1 cellular context compared by ENCODE assay signal in genomic region chr6:17428595-17429120, GRCh38.
TF ChIP-seq lines count a peak whose summit lies in the region.

No MANE protein-coding gene starts in this region.

TF ChIP-seq in HEK293, 187 proteins besides CTCF, POLR2A, EP300 and RAD21 (continued from another document):
- TF ChIP-seq ZNF518A (tag by site-specific recombination; conservative IDR thresholded peaks at IDR 0.05; ENCODE audit: low read depth), result 0 out of 2 replicates have a peak, but pooled peaks have one; percentile 18
- 0 out of 2 replicates have a peak, but pooled peaks have one; percentile 25 for TF ChIP-seq ZNF692 (tag by site-specific recombination; IDR thresholded peaks at IDR 0.05)
- TF ChIP-seq PRDM6 (tag by site-specific recombination; IDR thresholded peaks at IDR 0.05), result peak; percentile 40
- TF ChIP-seq ZSCAN23 (tag by site-specific recombination; IDR thresholded peaks at IDR 0.05), result 0 out of 2 replicates have a peak, but pooled peaks have one; percentile 38
- peak; percentile 86 for TF ChIP-seq ZNF394 (tag by site-specific recombination; IDR thresholded peaks at IDR 0.05; ENCODE audit: borderline replicate concordance)
- TF ChIP-seq ZNF600 (tag by site-specific recombination; IDR thresholded peaks at IDR 0.05), result peak; percentile 49; the same call in 1 of the 2 replicates
- TF ChIP-seq PATZ1 (tag by site-specific recombination; IDR thresholded peaks at IDR 0.05), result 0 out of 2 replicates have a peak, but pooled peaks have one; percentile 30
- TF ChIP-seq ZEB2 (tag by site-specific recombination; IDR thresholded peaks at IDR 0.05), result peak; percentile 83
- peak; percentile 53; the same call in 1 of the 2 replicates for TF ChIP-seq ZXDB (tag by site-specific recombination; IDR thresholded peaks at IDR 0.05)
- TF ChIP-seq ZNF843 (tag by site-specific recombination; IDR thresholded peaks at IDR 0.05), result peak; percentile 36; the same call in 1 of the 2 replicates
- peak; percentile 63; the same call in 1 of the 2 replicates for TF ChIP-seq OSR2 (tag by site-specific recombination; IDR thresholded peaks at IDR 0.05)
- TF ChIP-seq GLI2 (tag by site-specific recombination; IDR thresholded peaks at IDR 0.05; ENCODE audit: borderline replicate concordance, low read depth), result peak; percentile 45; the same call in 1 of the 2 replicates
- TF ChIP-seq KLF10 (tag by site-specific recombination; IDR thresholded peaks at IDR 0.05), result peak; percentile 34; the same call in 1 of the 2 replicates
- peak; percentile 27; the same call in 1 of the 2 replicates for TF ChIP-seq ZNF24 (tag by site-specific recombination; IDR thresholded peaks at IDR 0.05)
TF ChIP-seq in HEK293: peak in this region for 21; not testable (repeated sequence) for 166.
